ENCODE assay signal across 10 cellular contexts in the genomic region with DNA sequence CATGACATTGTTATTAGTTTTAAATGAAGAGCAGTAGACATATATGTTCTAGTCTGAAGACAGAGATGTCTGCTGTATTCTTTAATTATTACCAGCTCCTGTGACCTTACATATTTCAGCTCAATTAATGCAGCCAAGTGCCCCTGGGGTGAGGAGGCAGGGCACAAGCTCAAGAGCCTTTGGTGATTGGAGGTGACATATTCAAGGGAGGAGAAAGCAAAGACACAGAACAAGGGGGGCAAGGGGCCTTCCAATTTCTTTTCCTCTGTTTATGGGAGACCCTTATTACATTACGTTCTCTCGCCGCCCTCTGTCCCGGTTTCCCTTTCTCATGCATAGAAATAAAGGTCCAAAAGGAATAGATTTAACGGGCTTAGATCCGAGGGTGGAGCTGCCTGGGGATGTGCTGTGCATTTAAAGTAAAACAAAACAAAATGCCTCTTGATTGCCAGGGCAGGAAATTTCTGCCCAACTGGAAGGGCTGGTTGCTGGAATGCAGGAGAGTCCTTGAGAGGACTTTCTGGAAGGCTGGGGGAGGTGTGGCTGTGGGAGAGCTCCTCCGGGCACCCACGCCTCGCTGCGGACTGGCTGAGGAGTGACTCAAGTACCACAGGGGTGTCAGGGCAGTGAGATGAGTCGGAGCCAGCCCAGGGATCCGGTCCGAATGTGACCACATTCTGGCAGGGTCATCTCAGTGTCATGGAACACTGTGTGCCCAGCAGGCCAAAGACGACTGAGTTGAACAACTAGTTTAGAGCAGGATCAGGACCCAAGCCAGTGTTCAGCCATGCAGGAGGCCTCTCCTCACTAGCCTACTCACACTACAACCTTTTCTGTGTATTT. TPM values are rescaled to one million over a fixed set of nuclear protein-coding genes. Genes with fewer than 3 reads are reported as not detected.
DNase-seq lines count a peak whose midpoint lies in the region; ATAC-seq, FAIRE-seq and TF ChIP-seq lines count a peak whose summit lies in the region.
"Had no signal": no experiment of that assay in that cellular context is flagged by ENCODE, and none has a peak within 500 bp of the region (broad histone marks: within the 10 kb centered on the region; RNA-seq: fewer than 3 reads in every experiment).

No MANE protein-coding gene starts in this region.

- peak in 1 of 2 experiments; percentile 33 for DNase-seq in A549 (ENCODE audit: low read depth in 1 of 2, low spot score in 1 of 2)
- peak; percentile 99 for DNase-seq in LHCN-M2 (ENCODE audit: low read depth)
- DNase-seq in ecto neural progenitor cell (ENCODE audit: low spot score) = peak; percentile 57
- peak in 1 of 3 donors; percentile 61 for DNase-seq in mucosa of descending colon
- DNase-seq in activated gamma-delta T cell (lab: John Stamatoyannopoulos, UW) = no peak
- DNase-seq in cerebellum (ENCODE audit: low spot score) = no peak
- DNase-seq: DMS153 had no signal

- no peak overlapping the region for H3K4me3 ChIP-seq in A549
- H3K4me3 ChIP-seq in mucosa of descending colon = no peak overlapping the region

- TF ChIP-seq CTCF in A549 (IDR thresholded peaks at IDR 0.05) (no peak), mucosa of descending colon (IDR thresholded peaks at IDR 0.05) (no peak)

- WGBS in A549 (ENCODE audit: missing lambda C conversion rate) = 55% methylated on average over 14 of the region's 14 CpGs

- no peak for TF ChIP-seq POLR2A in A549 (IDR thresholded peaks at IDR 0.05; ENCODE audit: low read length)

- CTCF ChIA-PET in A549 (lab: Yijun Ruan, JAX) = interaction anchor here (1.2 to 2.1 kb wide), 5 partner anchors 9 to 72 kb away, joined by 3 to 6 read pairs (median 5); no protein-coding TSS in a partner anchor

- intact Hi-C loops in mucosa of descending colon (cut with DNase I, micrococcal nuclease) = no loop called here

- H3K27ac ChIP-seq in A549 = peak overlapping the region; percentile 3 to 46; a peak in 1 of 6 replicates
- H3K27ac ChIP-seq: neutrophil had no signal

- no peaks in the 10 kb centered on the region for H3K36me3 ChIP-seq in mucosa of descending colon (ENCODE audit: low read depth)
- H3K36me3 ChIP-seq: neutrophil had no signal

- POLR2A ChIA-PET in A549 (lab: Yijun Ruan, JAX) = no interaction called here

- H3K4me1 ChIP-seq in A549 (peaks cover 35% of the 10 kb centered on the region), mucosa of descending colon (ENCODE audit: low read depth) (no peaks in the 10 kb centered on the region)

- peak overlapping the region; percentile 21 for H3K4me2 ChIP-seq in A549

- peak; percentile 43 for FAIRE-seq in A549 (lab: Jason Lieb, UNC)

- H3K9me3 ChIP-seq in A549 = no peaks in the 10 kb centered on the region
- H3K9me3 ChIP-seq in mucosa of descending colon = no peaks in the 10 kb centered on the region
- H3K9me3 ChIP-seq: neutrophil had no signal

- TF ChIP-seq EP300 in A549 (IDR thresholded peaks at IDR 0.05) = no peak

- ATAC-seq in A549 = peak; percentile 22 to 69; a peak in 4 of 6 replicates
- ATAC-seq in mucosa of descending colon = peak; percentile 35
- no peak for ATAC-seq in GM21381 (IDR thresholded peaks at IDR 0.05; ENCODE audit: unreplicated experiment)
- no peak for ATAC-seq in HG03354 (IDR thresholded peaks at IDR 0.05; ENCODE audit: poor library complexity, severe bottlenecking, unreplicated experiment)

- no peak for TF ChIP-seq RAD21 in A549 (conservative IDR thresholded peaks at IDR 0.05 in 1 of 2, IDR thresholded peaks at IDR 0.05 in 1 of 2)

TF ChIP-seq in A549, 52 proteins besides CTCF, POLR2A, EP300 and RAD21:
- no peak for TF ChIP-seq RNF2 (IDR thresholded peaks at IDR 0.05; ENCODE audit: borderline replicate concordance, low read depth)
- TF ChIP-seq TFCP2L1 (CRISPR knock-in tag; IDR thresholded peaks at IDR 0.05) = no peak
- no peak for TF ChIP-seq CEBPB (IDR thresholded peaks at IDR 0.05)
- no peak for TF ChIP-seq GATA3 (IDR thresholded peaks at IDR 0.05; ENCODE audit: borderline replicate concordance)
- no peak for TF ChIP-seq FOXS1 (CRISPR knock-in tag; IDR thresholded peaks at IDR 0.05)
- no peak for TF ChIP-seq BCL3 (IDR thresholded peaks at IDR 0.05)
- TF ChIP-seq PHF8 (IDR thresholded peaks at IDR 0.05; ENCODE audit: borderline replicate concordance, low read depth) = no peak
- TF ChIP-seq NR3C1 (IDR thresholded peaks at IDR 0.05) = no peak
- no peak for TF ChIP-seq CHD2 (IDR thresholded peaks at IDR 0.05; ENCODE audit: low read length, partially characterized antibody)
- no peak for TF ChIP-seq SMC3 (IDR thresholded peaks at IDR 0.05)
- TF ChIP-seq, protein P1, sequence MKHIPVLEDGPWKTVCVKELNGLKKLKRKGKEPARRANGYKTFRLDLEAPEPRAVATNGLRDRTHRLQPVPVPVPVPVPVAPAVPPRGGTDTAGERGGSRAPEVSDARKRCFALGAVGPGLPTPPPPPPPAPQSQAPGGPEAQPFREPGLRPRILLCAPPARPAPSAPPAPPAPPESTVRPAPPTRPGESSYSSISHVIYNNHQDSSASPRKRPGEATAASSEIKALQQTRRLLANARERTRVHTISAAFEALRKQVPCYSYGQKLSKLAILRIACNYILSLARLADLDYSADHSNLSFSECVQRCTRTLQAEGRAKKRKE (CRISPR knock-in tag; IDR thresholded peaks at IDR 0.05; ENCODE audit: low read depth) = no peak
- TF ChIP-seq ZC3H11A (IDR thresholded peaks at IDR 0.05) = no peak
- TF ChIP-seq MYC (IDR thresholded peaks at IDR 0.05; ENCODE audit: borderline replicate concordance, low read length) = no peak
- no peak for TF ChIP-seq HOXA7 (CRISPR knock-in tag; IDR thresholded peaks at IDR 0.05)
- TF ChIP-seq HEYL (CRISPR knock-in tag; IDR thresholded peaks at IDR 0.05) = no peak
- TF ChIP-seq, protein P2, sequence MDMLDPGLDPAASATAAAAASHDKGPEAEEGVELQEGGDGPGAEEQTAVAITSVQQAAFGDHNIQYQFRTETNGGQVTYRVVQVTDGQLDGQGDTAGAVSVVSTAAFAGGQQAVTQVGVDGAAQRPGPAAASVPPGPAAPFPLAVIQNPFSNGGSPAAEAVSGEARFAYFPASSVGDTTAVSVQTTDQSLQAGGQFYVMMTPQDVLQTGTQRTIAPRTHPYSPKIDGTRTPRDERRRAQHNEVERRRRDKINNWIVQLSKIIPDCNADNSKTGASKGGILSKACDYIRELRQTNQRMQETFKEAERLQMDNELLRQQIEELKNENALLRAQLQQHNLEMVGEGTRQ (IDR thresholded peaks at IDR 0.05) = no peak
- TF ChIP-seq HMGXB4 (CRISPR knock-in tag; IDR thresholded peaks at IDR 0.05; ENCODE audit: borderline replicate concordance) = no peak
- no peak for TF ChIP-seq POLR2AphosphoS2 (conservative IDR thresholded peaks at IDR 0.05; ENCODE audit: low read length)

RNA-seq across cellular contexts. Expression of gene GSG1, which starts 32.1 kb away (rescaled TPM):
- not detected in 2 replicates for polyA plus RNA-seq in A549 (2011; rRNA removed)
- polyA plus RNA-seq in A549 (2012; cell fraction: cytosol; rRNA removed) = 0.06 and 0.09 TPM in 2 replicates
- 0.07 and 0.10 TPM in 2 replicates for polyA plus RNA-seq in A549 (2012; cell fraction: nucleus; rRNA removed)
- 0.06 to 0.26 TPM (median 0.16 TPM) in 3 replicates for polyA plus RNA-seq in A549 (2017; fragmentation: RNase III; extraction: RNeasy Plus Mini Kit Qiagen cat#74134 plus additional on column Dnase treatment)
- polyA minus RNA-seq in A549 (2011; rRNA and poly(A)+ RNA removed) = 0.25 TPM in 1 of 2 replicates, not detected in the other
- 6.7 and 9.0 TPM in 2 replicates for total RNA-seq in LHCN-M2 (2014; rRNA removed)
- polyA plus RNA-seq in LHCN-M2 (2012) = 8.0 TPM
- not detected for total RNA-seq in mucosa of descending colon
- not detected for total RNA-seq in cerebellum

Comparison
In these comparisons a context has a peak if more than half of its experiments do, and no peak if none do; other contexts are left out.
1. ATAC-seq: peak in A549 (2 of 2) and mucosa of descending colon (single experiment); none in GM21381 (single experiment) and HG03354 (single experiment).
2. DNase-seq: peak in LHCN-M2 (single experiment) and ecto neural progenitor cell (single experiment); none in activated gamma-delta T cell (single experiment) and cerebellum (single experiment).